In the genomic region with DNA sequence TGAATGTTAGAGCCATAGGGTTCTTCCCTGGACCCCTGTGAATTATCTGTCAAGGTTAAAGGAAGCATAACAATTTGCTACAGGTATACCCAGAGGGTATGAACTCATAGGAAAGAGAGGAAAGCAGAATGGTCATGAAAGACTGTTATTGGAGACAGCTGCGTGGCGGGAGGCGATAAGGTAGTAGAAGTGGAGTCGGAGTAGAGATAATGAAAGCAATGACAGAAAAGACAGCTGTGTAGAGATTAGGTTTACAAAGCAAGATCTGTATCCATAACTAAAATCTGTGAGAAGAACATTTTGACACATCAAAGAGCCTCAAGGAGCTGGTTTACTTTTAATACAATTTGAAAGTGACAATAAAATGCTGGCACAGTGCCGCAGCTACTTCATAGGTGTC, we compare ENCODE assay signal across 25 cellular contexts.
"Had no signal": no experiment of that assay in that cellular context is flagged by ENCODE, and none has a peak within 500 bp of the region (broad histone marks: within the 10 kb centered on the region; RNA-seq: fewer than 3 reads in every experiment).

No MANE protein-coding gene starts in this region.

- H3K36me3 ChIP-seq: esophagus squamous epithelium, lower lobe of right lung, ovary, sigmoid colon, stomach, thyroid gland had no signal

- H3K4me1 Mint-ChIP-seq: immature natural killer cell; memory B cell; natural killer cell; stimulated activated effector memory CD8-positive, alpha-beta T cell treated with anti-CD3 and anti-CD28 coated beads, Interleukin-12 subunit alpha, Interleukin-12 subunit beta, amount 100 ng/mL, for 72 hours had no signal

- H3K4me3 Mint-ChIP-seq: effector memory CD8-positive, alpha-beta T cell; immature natural killer cell; memory B cell; natural killer cell; stimulated activated effector memory CD8-positive, alpha-beta T cell treated with anti-CD3 and anti-CD28 coated beads, Interleukin-12 subunit alpha, Interleukin-12 subunit beta, amount 100 ng/mL, for 72 hours; type B pancreatic cell had no signal

- H3K36me3 Mint-ChIP-seq: memory B cell; natural killer cell; stimulated activated effector memory CD8-positive, alpha-beta T cell treated with anti-CD3 and anti-CD28 coated beads, Interleukin-12 subunit alpha, Interleukin-12 subunit beta, amount 100 ng/mL, for 72 hours; type B pancreatic cell had no signal

- H3K9me3 ChIP-seq: esophagus squamous epithelium, lower lobe of right lung, ovary, psoas muscle, sigmoid colon, stomach, thyroid gland had no signal

- H3K27ac Mint-ChIP-seq: effector memory CD8-positive, alpha-beta T cell; immature natural killer cell; memory B cell; natural killer cell; stimulated activated effector memory CD8-positive, alpha-beta T cell treated with anti-CD3 and anti-CD28 coated beads, Interleukin-12 subunit alpha, Interleukin-12 subunit beta, amount 100 ng/mL, for 72 hours; type B pancreatic cell had no signal

- H3K9me3 Mint-ChIP-seq: type B pancreatic cell had no signal

- H3K27me3 Mint-ChIP-seq: effector memory CD8-positive, alpha-beta T cell; memory B cell had no signal

- H3K4me3 ChIP-seq: esophagus squamous epithelium, lower lobe of right lung, ovary, psoas muscle, sigmoid colon, stomach, thyroid gland had no signal

- H3K27ac ChIP-seq: esophagus squamous epithelium, lower lobe of right lung, ovary, psoas muscle, sigmoid colon, stomach, thyroid gland had no signal

- H3K4me1 ChIP-seq: esophagus squamous epithelium, lower lobe of right lung, psoas muscle, sigmoid colon, stomach, thyroid gland had no signal

- H3K27me3 ChIP-seq: esophagus squamous epithelium, ovary, sigmoid colon, stomach, thyroid gland had no signal

- DNase-seq: effector memory CD8-positive, alpha-beta T cell; erythroblast; esophagus squamous epithelium; foreskin melanocyte; hypothalamus; immature natural killer cell; islet precursor cell; kidney glomerular epithelial cell; left ventricle myocardium superior; lower lobe of right lung; natural killer cell; occipital lobe; ovary; posterior cingulate gyrus; psoas muscle; right cardiac atrium; sigmoid colon; stimulated activated CD4-positive, alpha-beta T cell treated with anti-CD3 and anti-CD28 coated beads, Interleukin-2, amount 100 ng/mL, for 24 hours; stimulated activated CD4-positive, alpha-beta T cell treated with anti-CD3 and anti-CD28 coated beads, Interleukin-4, amount 100 ng/mL, for 24 hours; stimulated activated naive CD4-positive, alpha-beta T cell treated with Interleukin-2 at 50 U/mL for 16 hours; stomach; thyroid gland had no signal
